8 cellular contexts compared by ENCODE assay signal in genomic region chr1:10755977-10756521, GRCh38. TPM values are rescaled to one million over a fixed set of nuclear protein-coding genes. Genes with fewer than 3 reads are reported as not detected.
DNase-seq lines count a peak whose midpoint lies in the region; ATAC-seq, FAIRE-seq and TF ChIP-seq lines count a peak whose summit lies in the region.

No MANE protein-coding gene starts in this region.

- H3K9me3 ChIP-seq in PC-3 (ENCODE audit: low read length) (no peaks in the 10 kb centered on the region), heart right ventricle (no peaks in the 10 kb centered on the region), tibial nerve (no peaks in the 10 kb centered on the region)

- BruUV-seq in PC-3 (replicated peaks; lab: Mats Ljungman, UMichigan), result no TSS peak

- peaks cover 9% of the 10 kb centered on the region for H3K4me1 Mint-ChIP-seq in activated T-cell treated with anti-CD3 and anti-CD28 coated beads, Interleukin-2, amount 50 U/mL, for 4 hours (ENCODE audit: low read depth)

- FAIRE-seq in GM12892 (lab: Jason Lieb, UNC), result no peak

- POLR2A ChIA-PET in PC-3 (lab: Charles Lee; ENCODE audit: unreplicated experiment), result no interaction called here

- H3K36me3 Mint-ChIP-seq in activated T-cell treated with anti-CD3 and anti-CD28 coated beads, Interleukin-2, amount 50 U/mL, for 4 hours (ENCODE audit: insufficient read depth), result no peaks in the 10 kb centered on the region

- DNase-seq in GM12892 (ENCODE audit: insufficient read length) (peak; percentile 50), PC-3 (peak; percentile 30), heart right ventricle (peak; percentile 71 to 74), tibial nerve (ENCODE audit: low spot score in 2 of 2) (no peak)
- DNase-seq in activated T-cell treated with anti-CD3 and anti-CD28 coated beads, Interleukin-2, amount 50 U/mL, for 4 hours, result peak; percentile 41
- DNase-seq in stimulated activated CD4-positive, alpha-beta T cell treated with anti-CD3 and anti-CD28 coated beads, Interleukin-2, amount 100 ng/mL, for 24 hours, result peak; percentile 48 to 69

- peak; percentile 66 for ATAC-seq in PC-3
- ATAC-seq in activated T-cell treated with anti-CD3 and anti-CD28 coated beads, Interleukin-2, amount 50 U/mL, for 4 hours, result peak; percentile 88 to 91
- ATAC-seq in heart right ventricle, result peak; percentile 82 to 92 (median 88)
- ATAC-seq in GM19328 (IDR thresholded peaks at IDR 0.05; ENCODE audit: unreplicated experiment), result no peak
- no peak for ATAC-seq in HG03108 (IDR thresholded peaks at IDR 0.05; ENCODE audit: unreplicated experiment)

- intact Hi-C loops in PC-3 (cut with micrococcal nuclease) (no loop called here), heart right ventricle (cut with DNase I) (loop anchor here in 2 of 10 donors (2.0 to 5.0 kb wide), 2 partner anchors 19 to 39 kb away; no protein-coding TSS in a partner anchor)

- no peaks in the 10 kb centered on the region for H3K79me2 ChIP-seq in PC-3 (ENCODE audit: low read length)

- H3K36me3 ChIP-seq in PC-3 (ENCODE audit: low read depth, low read length) (no peaks in the 10 kb centered on the region), heart right ventricle (peaks cover 0 to 16% (median 0%) of the 10 kb centered on the region in 9 donors), tibial nerve (no peaks in the 10 kb centered on the region)

- no peak for TF ChIP-seq EP300 in tibial nerve (IDR thresholded peaks at IDR 0.05)

- no peak overlapping the region for H3K9ac ChIP-seq in PC-3 (ENCODE audit: low read length)

- no peak overlapping the region for H3K4me3 ChIP-seq in PC-3 (ENCODE audit: low read length)
- peak overlapping the region in 1 of 10 donors; percentile 16 for H3K4me3 ChIP-seq in heart right ventricle
- H3K4me3 ChIP-seq in tibial nerve, result no peak overlapping the region

- no peak overlapping the region for H3K27ac ChIP-seq in PC-3 (ENCODE audit: low read length)
- H3K27ac ChIP-seq in heart right ventricle, result peak overlapping the region in 9 of 10 donors; percentile 1 to 81 (median 65)
- H3K27ac ChIP-seq in tibial nerve, result peak overlapping the region in 1 of 4 donors; percentile 27

- no peaks in the 10 kb centered on the region for H4K20me1 ChIP-seq in PC-3 (ENCODE audit: low read length)

- H3K9me3 Mint-ChIP-seq in activated T-cell treated with anti-CD3 and anti-CD28 coated beads, Interleukin-2, amount 50 U/mL, for 4 hours, result no peaks in the 10 kb centered on the region

- peaks cover 2% of the 10 kb centered on the region for H3K27me3 Mint-ChIP-seq in activated T-cell treated with anti-CD3 and anti-CD28 coated beads, Interleukin-2, amount 50 U/mL, for 4 hours (ENCODE audit: low read depth)

- TF ChIP-seq POLR2A in GM12892 (IDR thresholded peaks at IDR 0.05; ENCODE audit: low read depth, low read length) (no peak), tibial nerve (IDR thresholded peaks at IDR 0.05) (no peak)

- 7 to 9% methylated on average over 23 of the region's 23 CpGs for WGBS in heart right ventricle, 2 donors
- WGBS in tibial nerve, 2 donors, result 32 to 51% methylated on average over 11 to 20 of the region's 23 CpGs

- no peak for TF ChIP-seq CTCF in PC-3 (conservative IDR thresholded peaks at IDR 0.05; ENCODE audit: low read depth, low read length)
- TF ChIP-seq CTCF in heart right ventricle (IDR thresholded peaks at IDR 0.05), result no peak
- no peak for TF ChIP-seq CTCF in tibial nerve (IDR thresholded peaks at IDR 0.05)

- H3K27me3 ChIP-seq in PC-3 (ENCODE audit: low read length), result no peaks in the 10 kb centered on the region
- no peaks in the 10 kb centered on the region for H3K27me3 ChIP-seq in heart right ventricle
- peaks cover 0 to 21% of the 10 kb centered on the region in 2 donors for H3K27me3 ChIP-seq in tibial nerve

- H3K4me1 ChIP-seq in PC-3 (ENCODE audit: insufficient read depth, low read length) (peaks cover 12% of the 10 kb centered on the region), heart right ventricle (peaks cover 14 to 72% (median 59%) of the 10 kb centered on the region in 9 donors), tibial nerve (peaks cover 0 to 14% (median 5%) of the 10 kb centered on the region in 4 donors)

- H3K4me3 Mint-ChIP-seq in activated T-cell treated with anti-CD3 and anti-CD28 coated beads, Interleukin-2, amount 50 U/mL, for 4 hours, result no peak overlapping the region

- no peak overlapping the region for H3K4me2 ChIP-seq in PC-3 (ENCODE audit: low read length)

- H3F3A ChIP-seq in PC-3 (ENCODE audit: low read length, unreplicated experiment), result no peaks in the 10 kb centered on the region

- no peaks in the 10 kb centered on the region for H3K9me2 ChIP-seq in PC-3 (replicated peaks; ENCODE audit: low read length)

- no peak overlapping the region for H2AFZ ChIP-seq in PC-3 (ENCODE audit: low read length)

- CTCF ChIA-PET in PC-3 (lab: Charles Lee), result no interaction called here

RNA-seq across cellular contexts. Expression of gene CASZ1, which starts 40.4 kb away (rescaled TPM):
- polyA plus RNA-seq in GM12892 (2012; ENCODE audit: missing spikeins), result 0.91 TPM
- 12.8 and 21.4 TPM in 2 replicates for total RNA-seq in PC-3 (2014; rRNA removed)
- total RNA-seq in activated T-cell treated with anti-CD3 and anti-CD28 coated beads, Interleukin-2, amount 50 U/mL, for 4 hours, result 10 to 100 TPM in 1 of 3 donors, 1 to 10 TPM in 2; 6.9 to 11.2 (median 8.4) TPM
- total RNA-seq in heart right ventricle, result 10 to 100 TPM; 54.4 to 79.8 (median 66.1) TPM
- polyA plus RNA-seq in heart right ventricle, result 10 to 100 TPM; 19.5 to 44.9 TPM
- 1 to 10 TPM; 1.7 to 7.5 (median 5.1) TPM for total RNA-seq in tibial nerve

Comparison
In these comparisons a context has a peak if more than half of its experiments do, and no peak if none do; other contexts are left out.
1. DNase-seq: peak in GM12892 (single experiment), PC-3 (single experiment), activated T-cell treated with anti-CD3 and anti-CD28 coated beads, Interleukin-2, amount 50 U/mL, for 4 hours (single experiment), heart right ventricle (2 of 2) and stimulated activated CD4-positive, alpha-beta T cell treated with anti-CD3 and anti-CD28 coated beads, Interleukin-2, amount 100 ng/mL, for 24 hours (2 of 2); none in tibial nerve (0 of 2).
2. ATAC-seq: peak in PC-3 (single experiment), activated T-cell treated with anti-CD3 and anti-CD28 coated beads, Interleukin-2, amount 50 U/mL, for 4 hours (2 of 2) and heart right ventricle (8 of 8); none in GM19328 (single experiment) and HG03108 (single experiment).